In genomic region chr16:24826817-24827566, GRCh38 we compare ENCODE assay signal across 24 cellular contexts. TPM values are rescaled to one million over a fixed set of nuclear protein-coding genes. Genes with fewer than 3 reads are reported as not detected.
A peak's percentile ranks its signal among the peaks of the same experiment; 100 is the strongest.
DNase-seq lines count a peak whose midpoint lies in the region; ATAC-seq, FAIRE-seq and TF ChIP-seq lines count a peak whose summit lies in the region.
"Had no signal": no experiment of that assay in that cellular context is flagged by ENCODE, and none has a peak within 500 bp of the region (broad histone marks: within the 10 kb centered on the region; RNA-seq: fewer than 3 reads in every experiment).

No MANE protein-coding gene starts in this region.

- FAIRE-seq in HepG2 (lab: Jason Lieb, UNC) = no peak

- H2BK120ac ChIP-seq in trophoblast cell (ENCODE audit: insufficient read depth, low read length, poor library complexity) = no peak overlapping the region

- CTCF ChIA-PET in activated CD4-positive, alpha-beta T cell treated with anti-CD3 and anti-CD28 coated beads, Interleukin-2, amount 10 ng/mL, durations not matched to agents 7 days and 5 days (lab: Charles Lee) = interaction anchor here (1.2 kb wide), 1 partner anchor 12 kb away, joined by 3 read pairs; no protein-coding TSS in a partner anchor
- CTCF ChIA-PET in HepG2 (lab: Yijun Ruan, JAX; ENCODE audit: low intra/inter-chr PET ratio, low total read pairs) = no interaction called here

- DNase-seq in activated CD4-positive, alpha-beta T cell treated with anti-CD3 and anti-CD28 coated beads, Interleukin-2, amount 10 ng/mL, durations not matched to agents 7 days and 5 days = no peak
- no peak for DNase-seq in activated CD4-positive, alpha-beta T cell treated with anti-CD3 and anti-CD28 coated beads, Interleukin-2, amount 50 U/mL, for 1 hour
- DNase-seq in HepG2 (ENCODE audit: low spot score) (no peak), right lobe of liver (no peak), trophoblast cell (no peak), GM13976 (ENCODE audit: low spot score) (no peak), T-helper 2 cell (no peak)
- DNase-seq: ACHN; Caco-2; CD4-positive, alpha-beta T cell; DMS 273 treated with DMSO at 0.1 percent for 48 hours; DMS79 treated with DMSO at 0.1 percent for 48 hours; GM23248; NCI-H1105; NCI-H2171; NCI-H524 treated with DMSO at 0.1 percent for 48 hours; NCI-H82; Peyer's patch; SJCRH30 had no signal

- no peaks in the 10 kb centered on the region for H3K27me3 Mint-ChIP-seq in activated CD4-positive, alpha-beta T cell treated with anti-CD3 and anti-CD28 coated beads, Interleukin-2, amount 10 ng/mL, durations not matched to agents 7 days and 5 days
- H3K27me3 Mint-ChIP-seq: CD4-positive, alpha-beta T cell had no signal

- H3K36me3 ChIP-seq in HepG2 (replicated peaks in 1 of 2; ENCODE audit: control insufficient read depth in 1 of 2, insufficient read depth in 2 of 2, low read length in 2 of 2) = peaks cover 20 to 39% of the 10 kb centered on the region in 2 experiments
- peaks cover 0 to 44% (median 25%) of the 10 kb centered on the region in 4 donors for H3K36me3 ChIP-seq in right lobe of liver
- peaks cover 37% of the 10 kb centered on the region for H3K36me3 ChIP-seq in muscle layer of colon (ENCODE audit: insufficient read depth, low read length)
- peaks cover 36 to 37% of the 10 kb centered on the region in 2 experiments for H3K36me3 ChIP-seq in trophoblast cell (ENCODE audit: control insufficient read depth in 1 of 2, insufficient read depth in 2 of 2, low read length in 2 of 2)

- H3K79me2 ChIP-seq in HepG2 (ENCODE audit: insufficient read depth, low read length) (no peaks in the 10 kb centered on the region), trophoblast cell (ENCODE audit: control insufficient read depth, insufficient read depth, low read length, poor library complexity) (no peaks in the 10 kb centered on the region)

- POLR2A ChIA-PET in activated CD4-positive, alpha-beta T cell treated with anti-CD3 and anti-CD28 coated beads, Interleukin-2, amount 10 ng/mL, durations not matched to agents 7 days and 5 days (lab: Charles Lee) = no interaction called here
- POLR2A ChIA-PET in HepG2 (lab: Yijun Ruan, JAX) = interaction anchor here (1.4 kb wide), 1 partner anchor 12 kb away, joined by 3 read pairs; no protein-coding TSS in a partner anchor

- H3K36me3 Mint-ChIP-seq in activated CD4-positive, alpha-beta T cell treated with anti-CD3 and anti-CD28 coated beads, Interleukin-2, amount 10 ng/mL, durations not matched to agents 7 days and 5 days (ENCODE audit: low read depth) = peaks cover 24% of the 10 kb centered on the region

- no peak overlapping the region for H3K4ac ChIP-seq in trophoblast cell (ENCODE audit: low read depth, low read length)

- WGBS in HepG2 (ENCODE audit: low lambda C conversion rate) = 92% methylated on average over 9 of the region's 9 CpGs
- 87% methylated on average over 7 of the region's 9 CpGs for WGBS in right lobe of liver (ENCODE audit: insufficient coverage, low coverage, low lambda C conversion rate, missing lambda C conversion rate)
- WGBS in trophoblast cell (ENCODE audit: extremely low coverage, insufficient coverage, insufficient read length) = no CpG with 5 or more reads among the region's 9 CpGs

- H3K23ac ChIP-seq in trophoblast cell (ENCODE audit: low read length) = no peak overlapping the region

- TF ChIP-seq EP300 in HepG2 (IDR thresholded peaks at IDR 0.05; ENCODE audit: low read depth in 2 of 2, low read length in 2 of 2) (no peak), HepG2 (CRISPR knock-in tag; IDR thresholded peaks at IDR 0.05; ENCODE audit: borderline replicate concordance) (no peak)

- H3K4me3 Mint-ChIP-seq in activated CD4-positive, alpha-beta T cell treated with anti-CD3 and anti-CD28 coated beads, Interleukin-2, amount 10 ng/mL, durations not matched to agents 7 days and 5 days = no peak overlapping the region
- H3K4me3 Mint-ChIP-seq: CD4-positive, alpha-beta T cell had no signal

- H3K4me2 ChIP-seq in HepG2 (ENCODE audit: low read depth, low read length) (no peak overlapping the region), trophoblast cell (ENCODE audit: low read length) (no peak overlapping the region)
- H3K4me2 ChIP-seq: BLaER1, KMS-11 had no signal

- H3K27ac Mint-ChIP-seq in activated CD4-positive, alpha-beta T cell treated with anti-CD3 and anti-CD28 coated beads, Interleukin-2, amount 10 ng/mL, durations not matched to agents 7 days and 5 days = peak overlapping the region; percentile 15
- H3K27ac Mint-ChIP-seq: CD4-positive, alpha-beta T cell had no signal

- H3K4me1 ChIP-seq in HepG2 (ENCODE audit: insufficient read depth, low read length) (peaks cover 9% of the 10 kb centered on the region; the same call in 1 of the 2 replicates), right lobe of liver (no peaks in the 10 kb centered on the region), muscle layer of colon (ENCODE audit: insufficient read depth, low read length) (peaks cover 10% of the 10 kb centered on the region), trophoblast cell (ENCODE audit: control insufficient read depth in 1 of 2, insufficient read depth in 2 of 2, low read length in 2 of 2) (peaks cover 0 to 5% of the 10 kb centered on the region in 2 experiments)
- H3K4me1 ChIP-seq: BLaER1, Caco-2, Peyer's patch, SJCRH30 had no signal

- H3K79me1 ChIP-seq in trophoblast cell (ENCODE audit: low read length) = no peaks in the 10 kb centered on the region

- H3K27ac ChIP-seq in HepG2 (ENCODE audit: extremely low read length, insufficient read depth, low read length) (no peak overlapping the region), right lobe of liver (no peak overlapping the region), muscle layer of colon (ENCODE audit: low read depth, low read length) (peak overlapping the region; percentile 1), trophoblast cell (ENCODE audit: low read depth, low read length) (no peak overlapping the region)
- H3K27ac ChIP-seq: 22Rv1, BLaER1, GM23248, KMS-11, Peyer's patch, SJCRH30 had no signal

- intact Hi-C loops in HepG2 (cut with micrococcal nuclease; ENCODE audit: unreplicated experiment) (no loop called here), right lobe of liver (cut with DNase I) (no loop called here)

- no peaks in the 10 kb centered on the region for H3K9me3 ChIP-seq in HepG2 (ENCODE audit: low read length)
- no peaks in the 10 kb centered on the region for H3K9me3 ChIP-seq in right lobe of liver
- H3K9me3 ChIP-seq in muscle layer of colon (ENCODE audit: low read length) = no peaks in the 10 kb centered on the region
- H3K9me3 ChIP-seq in trophoblast cell (ENCODE audit: insufficient read depth, low read depth, low read length) = no peaks in the 10 kb centered on the region
- H3K9me3 ChIP-seq: BLaER1, Caco-2, Peyer's patch, SJCRH30 had no signal

- no peak overlapping the region for H4K91ac ChIP-seq in trophoblast cell (ENCODE audit: low read depth, low read length)

- H3K9ac ChIP-seq in HepG2 (ENCODE audit: insufficient read depth, low read depth, low read length) (no peak overlapping the region), muscle layer of colon (ENCODE audit: low read length) (no peak overlapping the region), trophoblast cell (ENCODE audit: low read length) (no peak overlapping the region)
- H3K9ac ChIP-seq: BLaER1, GM23248, KMS-11 had no signal

- in situ Hi-C loops in HepG2 (cut with HindIII; ENCODE audit: extremely low pct_ligation_motif_present, low pct_unique_long_range_greater_than_20kb) = no loop called here
- in situ Hi-C loops in GM13976 (cut with MboI; ENCODE audit: low sequenced_read_pairs, unreplicated experiment) = no loop called here

- H3K18ac ChIP-seq in trophoblast cell (ENCODE audit: low read length) = no peak overlapping the region

- no peaks in the 10 kb centered on the region for H3K4me1 Mint-ChIP-seq in activated CD4-positive, alpha-beta T cell treated with anti-CD3 and anti-CD28 coated beads, Interleukin-2, amount 10 ng/mL, durations not matched to agents 7 days and 5 days

- H3K4me3 ChIP-seq in HepG2 (replicated peaks in 1 of 3; ENCODE audit: insufficient read depth in 1 of 3, low read depth in 2 of 3, low read length in 3 of 3) (no peak overlapping the region), right lobe of liver (no peak overlapping the region), muscle layer of colon (ENCODE audit: low read depth in 1 of 2, low read length in 2 of 2) (no peak overlapping the region), trophoblast cell (ENCODE audit: low read depth, low read length) (no peak overlapping the region)
- H3K4me3 ChIP-seq: BLaER1, GM23248, Peyer's patch, SJCRH30 had no signal

- no TSS peak for BruUV-seq in HepG2 (replicated peaks; lab: Mats Ljungman, UMichigan)

- H3K9me3 Mint-ChIP-seq in activated CD4-positive, alpha-beta T cell treated with anti-CD3 and anti-CD28 coated beads, Interleukin-2, amount 10 ng/mL, durations not matched to agents 7 days and 5 days = no peaks in the 10 kb centered on the region
- H3K9me3 Mint-ChIP-seq: CD4-positive, alpha-beta T cell had no signal

- TF ChIP-seq POLR2A in HepG2 (IDR thresholded peaks at IDR 0.05; ENCODE audit: insufficient read depth in 1 of 2, low read depth in 2 of 2, low read length in 2 of 2) (peak in 1 of 2 experiments; percentile 7; a peak in 1 of 4 replicates), right lobe of liver (IDR thresholded peaks at IDR 0.05) (no peak)

- H4K20me1 ChIP-seq in HepG2 (ENCODE audit: insufficient read depth, low read length) = no peaks in the 10 kb centered on the region

- no peaks in the 10 kb centered on the region for H3K27me3 ChIP-seq in HepG2 (ENCODE audit: control insufficient read depth in 1 of 2, insufficient read depth in 2 of 2, low read length in 2 of 2)
- no peaks in the 10 kb centered on the region for H3K27me3 ChIP-seq in right lobe of liver
- no peaks in the 10 kb centered on the region for H3K27me3 ChIP-seq in muscle layer of colon (ENCODE audit: control insufficient read depth in 1 of 2, insufficient read depth in 2 of 2, low read length in 2 of 2)
- H3K27me3 ChIP-seq in trophoblast cell (ENCODE audit: insufficient read depth, low read length) = no peaks in the 10 kb centered on the region
- H3K27me3 ChIP-seq: BLaER1, Peyer's patch, SJCRH30 had no signal

- H2AK5ac ChIP-seq in trophoblast cell (ENCODE audit: low read length) = no peak overlapping the region

- H4K12ac ChIP-seq in trophoblast cell (ENCODE audit: low read depth, low read length) = no peak overlapping the region

- no peak overlapping the region for H2BK12ac ChIP-seq in trophoblast cell (ENCODE audit: low read length)

- TF ChIP-seq RAD21 in HepG2 (CRISPR knock-in tag; IDR thresholded peaks at IDR 0.05) = no peak

- no peak overlapping the region for H2BK5ac ChIP-seq in trophoblast cell (ENCODE audit: low read depth, low read length, poor library complexity)

- H2AFZ ChIP-seq in HepG2 (ENCODE audit: low read length) (no peak overlapping the region), trophoblast cell (ENCODE audit: insufficient read depth, low read length, poor library complexity) (no peak overlapping the region)
- H2AFZ ChIP-seq: GM23248 had no signal

- TF ChIP-seq CTCF in HepG2 (CRISPR knock-in tag; IDR thresholded peaks at IDR 0.05) = no peak
- no peak for TF ChIP-seq CTCF in right lobe of liver (IDR thresholded peaks at IDR 0.05)
- no peak for TF ChIP-seq CTCF in GM13976 (IDR thresholded peaks at IDR 0.05; ENCODE audit: borderline replicate concordance, control extremely low read depth, extremely low read depth, insufficient read depth, missing control alignments)

- H3K14ac ChIP-seq in trophoblast cell (ENCODE audit: low read length) = no peak overlapping the region

- no peak for ATAC-seq in HepG2
- no peak for ATAC-seq in right lobe of liver
- ATAC-seq: HCT116 had no signal

- H4K8ac ChIP-seq in trophoblast cell (ENCODE audit: low read depth, low read length) = no peak overlapping the region

RNA-seq across cellular contexts. Expression of gene SLC5A11, which starts 18.8 kb away (rescaled TPM):
- total RNA-seq in activated CD4-positive, alpha-beta T cell treated with anti-CD3 and anti-CD28 coated beads, Interleukin-2, amount 10 ng/mL, durations not matched to agents 7 days and 5 days = not detected
- total RNA-seq in HepG2 (2016; rRNA removed; fragmentation: Illumina TruSeq; extraction: Trizol) = 1.7 and 3.3 TPM in 2 replicates
- 0.44 and 1.0 TPM in 2 replicates for total RNA-seq in HepG2 (2016; cell fraction: cytosol; rRNA removed; fragmentation: Illumina TruSeq; extraction: Trizol; ENCODE audit: low read depth)
- 1.3 and 3.5 TPM in 2 replicates for total RNA-seq in HepG2 (2016; cell fraction: insoluble cytoplasmic fraction; rRNA removed; fragmentation: Illumina TruSeq; extraction: Trizol)
- total RNA-seq in HepG2 (2016; cell fraction: membrane; rRNA removed; fragmentation: Illumina TruSeq; extraction: Trizol) = 0.86 and 0.93 TPM in 2 replicates
- total RNA-seq in HepG2 (2016; cell fraction: nucleus; rRNA removed; fragmentation: Illumina TruSeq; extraction: Trizol) = 4.1 and 5.6 TPM in 2 replicates
- 1.2 and 1.7 TPM in 2 replicates for polyA plus RNA-seq in HepG2 (2011; rRNA removed)
- polyA plus RNA-seq in HepG2 (2011; cell fraction: cytosol; rRNA removed) = 0.36 and 0.38 TPM in 2 replicates
- 4.5 and 4.8 TPM in 2 replicates for polyA plus RNA-seq in HepG2 (2011; cell fraction: nucleus; rRNA removed)
- 0.80 and 1.3 TPM in 2 replicates for polyA plus RNA-seq in HepG2 (2012)
- polyA plus RNA-seq in HepG2 (2016; cell fraction: cytosol; fragmentation: Illumina TruSeq; extraction: Trizol; ENCODE audit: low read depth) = 0.45 and 0.52 TPM in 2 replicates
- 1.1 and 1.2 TPM in 2 replicates for polyA plus RNA-seq in HepG2 (2016; cell fraction: insoluble cytoplasmic fraction; fragmentation: Illumina TruSeq; extraction: Trizol; ENCODE audit: low read depth)
- polyA plus RNA-seq in HepG2 (2016; cell fraction: membrane; fragmentation: Illumina TruSeq; extraction: Trizol; ENCODE audit: low read depth) = 1.1 and 1.3 TPM in 2 replicates
- polyA plus RNA-seq in HepG2 (2016; cell fraction: nucleus; fragmentation: Illumina TruSeq; extraction: Trizol; ENCODE audit: insufficient read depth, low read depth) = 5.5 and 5.7 TPM in 2 replicates
- 0.77 and 1.0 TPM in 2 replicates for polyA minus RNA-seq in HepG2 (2011; rRNA and poly(A)+ RNA removed; ENCODE audit: low replicate concordance)
- 0.49 TPM in 1 of 2 replicates, not detected in the other for polyA minus RNA-seq in HepG2 (2011; cell fraction: cytosol; rRNA and poly(A)+ RNA removed)
- 2.5 and 3.5 TPM in 2 replicates for polyA minus RNA-seq in HepG2 (2011; cell fraction: nucleus; rRNA and poly(A)+ RNA removed)
- 1 to 10 TPM in 4 of 6 experiments, under 1 TPM in 2; 0.43 to 1.6 (median 1.2) TPM for total RNA-seq in right lobe of liver
- polyA plus RNA-seq in trophoblast cell (2013) = 0.25 and 0.28 TPM in 2 replicates
- total RNA-seq: GM23248 had no signal
- polyA plus RNA-seq: GM23248 had no signal
